22 cellular contexts compared by ENCODE assay signal in the genomic region with DNA sequence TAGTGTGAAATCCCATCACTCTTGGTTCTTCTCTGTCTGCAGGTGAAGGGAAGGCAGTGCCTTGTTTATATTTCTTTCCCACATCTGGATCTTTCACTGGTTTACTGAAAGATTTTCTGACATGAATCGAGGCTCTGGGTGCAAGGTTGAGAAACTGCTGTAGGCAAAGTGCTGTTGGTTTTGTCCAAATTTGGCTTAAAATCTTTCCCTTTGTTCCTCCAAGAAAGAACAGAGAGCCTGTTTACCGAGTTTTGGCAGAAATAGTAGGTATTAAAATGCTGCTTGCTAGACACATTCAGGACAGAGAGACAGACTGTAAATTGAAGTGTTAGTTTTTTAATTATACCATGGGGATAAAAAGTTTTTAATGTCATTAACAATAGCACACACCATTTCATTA.
"Had no signal": no experiment of that assay in that cellular context is flagged by ENCODE, and none has a peak within 500 bp of the region (broad histone marks: within the 10 kb centered on the region; RNA-seq: fewer than 3 reads in every experiment).

No MANE protein-coding gene starts in this region.

- H3K27me3 Mint-ChIP-seq: naive thymus-derived CD4-positive, alpha-beta T cell; stimulated activated naive B cell treated with anti-CD40 and anti-IgM and Interleukin-4, amounts not matched to agents 10 μg/mL and 1 μg/mL and 100 μg/mL, for 72 hours; stimulated activated naive CD8-positive, alpha-beta T cell treated with anti-CD3 and anti-CD28 coated beads, Interleukin-15, amount 100 ng/mL, for 72 hours; type B pancreatic cell had no signal

- H3K27me3 ChIP-seq: gastrocnemius medialis, neutrophil, right atrium auricular region, sigmoid colon, thyroid gland had no signal

- DNase-seq: effector memory CD4-positive, alpha-beta T cell; gastrocnemius medialis; glutamatergic neuron; immature natural killer cell; left cardiac atrium; left ventricle myocardium inferior; lower lobe of right lung; mesendoderm; naive thymus-derived CD4-positive, alpha-beta T cell; posterior cingulate gyrus; sigmoid colon; stimulated activated CD4-positive, alpha-beta T cell treated with anti-CD3 and anti-CD28 coated beads, Interleukin-2, amount 100 ng/mL, for 24 hours; stimulated activated CD4-positive, alpha-beta T cell treated with anti-CD3 and anti-CD28 coated beads, Interleukin-4, amount 100 ng/mL, for 4 hours; stimulated activated naive B cell treated with anti-CD40 and anti-IgM and Interleukin-4, amounts not matched to agents 10 μg/mL and 1 μg/mL and 100 μg/mL, for 72 hours; stimulated activated naive CD8-positive, alpha-beta T cell treated with anti-CD3 and anti-CD28 coated beads, Interleukin-15, amount 100 ng/mL, for 72 hours; thyroid gland had no signal

- H3K9me3 Mint-ChIP-seq: immature natural killer cell; naive thymus-derived CD4-positive, alpha-beta T cell; stimulated activated naive B cell treated with anti-CD40 and anti-IgM and Interleukin-4, amounts not matched to agents 10 μg/mL and 1 μg/mL and 100 μg/mL, for 72 hours; stimulated activated naive CD8-positive, alpha-beta T cell treated with anti-CD3 and anti-CD28 coated beads, Interleukin-15, amount 100 ng/mL, for 72 hours; type B pancreatic cell had no signal

- H3K4me3 ChIP-seq: coronary artery, gastrocnemius medialis, left ventricle myocardium inferior, lower lobe of right lung, right atrium auricular region, sigmoid colon, skin epidermis, thyroid gland had no signal

- H3K9me3 ChIP-seq: gastrocnemius medialis, left ventricle myocardium inferior, lower lobe of right lung, neutrophil, right atrium auricular region, sigmoid colon, thyroid gland had no signal

- ATAC-seq: esophagus mucosa; gastrocnemius medialis; left cardiac atrium; lower lobe of right lung; naive thymus-derived CD4-positive, alpha-beta T cell; stimulated activated naive B cell treated with anti-CD40 and anti-IgM and Interleukin-4, amounts not matched to agents 10 μg/mL and 1 μg/mL and 100 μg/mL, for 72 hours; stimulated activated naive CD8-positive, alpha-beta T cell treated with anti-CD3 and anti-CD28 coated beads, Interleukin-15, amount 100 ng/mL, for 72 hours had no signal

- H3K4me1 ChIP-seq: gastrocnemius medialis, left ventricle myocardium inferior, lower lobe of right lung, right atrium auricular region, sigmoid colon, thyroid gland had no signal

- H3K27ac ChIP-seq: coronary artery, gastrocnemius medialis, left ventricle myocardium inferior, lower lobe of right lung, neutrophil, right atrium auricular region, sigmoid colon, skin epidermis, thyroid gland had no signal

- H3K27ac Mint-ChIP-seq: naive thymus-derived CD4-positive, alpha-beta T cell; stimulated activated naive B cell treated with anti-CD40 and anti-IgM and Interleukin-4, amounts not matched to agents 10 μg/mL and 1 μg/mL and 100 μg/mL, for 72 hours; type B pancreatic cell had no signal

- H3K4me3 Mint-ChIP-seq: immature natural killer cell; naive thymus-derived CD4-positive, alpha-beta T cell; stimulated activated naive B cell treated with anti-CD40 and anti-IgM and Interleukin-4, amounts not matched to agents 10 μg/mL and 1 μg/mL and 100 μg/mL, for 72 hours; stimulated activated naive CD8-positive, alpha-beta T cell treated with anti-CD3 and anti-CD28 coated beads, Interleukin-15, amount 100 ng/mL, for 72 hours; type B pancreatic cell had no signal
